In genomic region chr18:12007063-12007462, GRCh38 we compare ENCODE assay signal across 20 cellular contexts.
"Had no signal": no experiment of that assay in that cellular context is flagged by ENCODE, and none has a peak within 500 bp of the region (broad histone marks: within the 10 kb centered on the region; RNA-seq: fewer than 3 reads in every experiment).

No MANE protein-coding gene starts in this region.

- ATAC-seq: activated CD4-positive, alpha-beta T cell treated with anti-CD3 and anti-CD28 coated beads for 36 hours; activated CD8-positive, alpha-beta memory T cell treated with anti-CD3 and anti-CD28 coated beads, Interleukin-2, amount 10 ng/mL, durations not matched to agents 7 days and 5 days; activated CD8-positive, alpha-beta T cell treated with anti-CD3 and anti-CD28 coated beads, Interleukin-2, amount 10 ng/mL, durations not matched to agents 7 days and 5 days; effector memory CD8-positive, alpha-beta T cell; foreskin keratinocyte; heart right ventricle; left colon; naive thymus-derived CD4-positive, alpha-beta T cell; pancreas had no signal

- H3K9me3 ChIP-seq: heart right ventricle, pancreas, psoas muscle, tibial nerve had no signal

- H3K27ac ChIP-seq: cardiac muscle cell, heart right ventricle, psoas muscle, tibial nerve had no signal

- H3K36me3 ChIP-seq: cardiac muscle cell had no signal

- H3K27me3 ChIP-seq: cardiac muscle cell, foreskin keratinocyte, heart right ventricle, pancreas, tibial nerve had no signal

- FAIRE-seq: pancreas had no signal

- DNase-seq: activated CD4-positive, alpha-beta T cell treated with anti-CD3 and anti-CD28 coated beads for 36 hours; activated CD4-positive, CD25-positive, alpha-beta regulatory T cell; activated CD8-positive, alpha-beta memory T cell treated with anti-CD3 and anti-CD28 coated beads, Interleukin-2, amount 10 ng/mL, durations not matched to agents 7 days and 5 days; activated CD8-positive, alpha-beta T cell treated with anti-CD3 and anti-CD28 coated beads, Interleukin-2, amount 10 ng/mL, durations not matched to agents 7 days and 5 days; activated naive CD4-positive, alpha-beta T cell treated with Interleukin-2 at 50 U/mL for 16 hours; activated T-cell treated with anti-CD3 and anti-CD28 coated beads, Interleukin-2, amount 50 U/mL, for 48 hours; anterior cingulate cortex; cerebellar nuclear complex; cortex of kidney; effector memory CD8-positive, alpha-beta T cell; foreskin keratinocyte; heart right ventricle; islet precursor cell; left colon; naive thymus-derived CD4-positive, alpha-beta T cell; psoas muscle; stimulated activated naive CD4-positive, alpha-beta T cell had no signal

- H3K4me3 ChIP-seq: cardiac muscle cell, heart right ventricle, pancreas, psoas muscle, tibial nerve had no signal
